In the genomic region with DNA sequence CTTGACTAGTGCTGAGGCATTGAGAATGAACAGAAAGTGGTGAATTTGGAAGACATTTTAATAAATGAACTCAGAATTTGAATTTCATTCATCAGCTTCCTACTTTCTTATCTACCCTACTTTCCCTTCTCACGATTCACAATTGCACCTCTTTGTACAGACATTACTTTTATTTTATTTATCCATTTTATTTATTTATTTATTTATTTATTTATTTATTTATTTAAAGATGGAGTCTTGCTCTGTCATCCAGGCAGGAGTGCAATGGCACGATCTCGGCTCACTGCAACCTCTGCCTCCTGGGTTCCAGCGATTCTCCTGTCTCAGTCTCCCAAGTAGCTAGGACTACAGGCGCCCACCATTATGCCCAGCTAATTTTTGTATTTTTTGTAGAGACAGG, we compare ENCODE assay signal across 4 cellular contexts. TPM values are rescaled to one million over a fixed set of nuclear protein-coding genes. Genes with fewer than 3 reads are reported as not detected.
"Had no signal": no experiment of that assay in that cellular context is flagged by ENCODE, and none has a peak within 500 bp of the region (broad histone marks: within the 10 kb centered on the region; RNA-seq: fewer than 3 reads in every experiment).

No MANE protein-coding gene starts in this region.

RNA-seq across cellular contexts. Expression of gene CPXCR1, which starts 5.3 kb away (rescaled TPM):
- total RNA-seq: LHCN-M2, M059J, MCF 10A, NCI-H460 had no signal
